ENCODE assay signal across 8 cellular contexts in genomic region chr1:151346082-151346768, GRCh38. TPM values are rescaled to one million over a fixed set of nuclear protein-coding genes. Genes with fewer than 3 reads are reported as not detected.
A peak's percentile ranks its signal among the peaks of the same experiment; 100 is the strongest.
DNase-seq lines count a peak whose midpoint lies in the region; ATAC-seq and TF ChIP-seq lines count a peak whose summit lies in the region.

No MANE protein-coding gene starts in this region.

- intact Hi-C loops in heart right ventricle (cut with DNase I) (loop anchor here in 7 of 10 donors (2.0 to 10.0 kb wide), 6 partner anchors 19 to 151 kb away; partner anchors contain the start of genes PIP5K1A (in 5 of the 7), VPS72 (in 5 of the 7), PSMB4 (in 4 of the 7) and PI4KB (in 1 of the 7)), left cardiac atrium (cut with DNase I) (loop anchor here (5.0 to 10.0 kb wide), 2 partner anchors 51 to 151 kb away; partner anchors contain the start of genes PIP5K1A (in 1 of the 2), PSMB4 (in 1 of the 2) and VPS72 (in 1 of the 2)), mammary epithelial cell (cut with micrococcal nuclease) (loop anchor here (2.0 to 5.0 kb wide), 2 partner anchors 389 to 491 kb away; partner anchors contain the start of gene C2CD4D), vagina (cut with DNase I) (no loop called here)

- H4K20me1 ChIP-seq in mammary epithelial cell (ENCODE audit: insufficient read depth, low read length) = no peaks in the 10 kb centered on the region

- TF ChIP-seq POLR2A in vagina (IDR thresholded peaks at IDR 0.05) = no peak

- BruUV-seq in mammary epithelial cell (replicated peaks; lab: Mats Ljungman, UMichigan) = TSS peak; percentile 31

- in situ Hi-C loops in mammary epithelial cell (cut with MboI; ENCODE audit: low sequenced_read_pairs in 2 of 2) = loop anchor here in 1 of 2 donors (5.0 kb wide), 1 partner anchor 39 kb away; no protein-coding TSS in a partner anchor

- peak overlapping the region; percentile 100 for H3K9ac ChIP-seq in mammary epithelial cell (ENCODE audit: insufficient read depth, low read length)

- peaks cover 0 to 8% (median 0%) of the 10 kb centered on the region in 11 donors for H3K9me3 ChIP-seq in heart right ventricle
- no peaks in the 10 kb centered on the region for H3K9me3 ChIP-seq in mammary epithelial cell (replicated peaks; ENCODE audit: insufficient read depth, low read length)
- H3K9me3 ChIP-seq in mononuclear cell (ENCODE audit: low read depth, low read length) = no peaks in the 10 kb centered on the region
- H3K9me3 ChIP-seq in vagina = no peaks in the 10 kb centered on the region

- dilution Hi-C loops in mammary epithelial cell (cut with HindIII; ENCODE audit: low sequenced_read_pairs) = no loop called here

- CTCF ChIA-PET in mammary epithelial cell (lab: Charles Lee; ENCODE audit: low non-redundant PET) = no interaction called here

- 50 to 56% methylated on average over 7 of the region's 7 CpGs for WGBS in heart right ventricle, 2 donors
- whole genome bisulfite sequencing in mammary epithelial cell (ENCODE audit: low coverage, missing lambda C conversion rate) = 45% methylated on average over 7 of the region's 7 CpGs

- ATAC-seq in heart right ventricle (no peak), left cardiac atrium (no peak)

- TF ChIP-seq CTCF in heart right ventricle (IDR thresholded peaks at IDR 0.05) (no peak), mammary epithelial cell (conservative IDR thresholded peaks at IDR 0.05 in 1 of 2, IDR thresholded peaks at IDR 0.05 in 1 of 2; ENCODE audit: extremely low read depth in 1 of 2, insufficient read depth in 1 of 2, low read depth in 1 of 2, low read length in 2 of 2) (no peak), vagina (IDR thresholded peaks at IDR 0.05) (no peak)

- H3K27me3 ChIP-seq in heart right ventricle = no peaks in the 10 kb centered on the region
- no peaks in the 10 kb centered on the region for H3K27me3 ChIP-seq in mammary epithelial cell (ENCODE audit: insufficient read depth, low read length)
- no peaks in the 10 kb centered on the region for H3K27me3 ChIP-seq in mononuclear cell (ENCODE audit: insufficient read depth, low read length)
- H3K27me3 ChIP-seq in vagina = no peaks in the 10 kb centered on the region

- peaks cover 13% of the 10 kb centered on the region for H3K79me2 ChIP-seq in mammary epithelial cell (ENCODE audit: insufficient read depth, low read length)

- H2AFZ ChIP-seq in mammary epithelial cell (ENCODE audit: low read depth, low read length) = peak overlapping the region; percentile 81

- H3K4me3 ChIP-seq in heart right ventricle = peak overlapping the region; percentile 56 to 82 (median 68)
- peak overlapping the region; percentile 60 to 93 (median 78) for H3K4me3 ChIP-seq in mammary epithelial cell (replicated peaks in 1 of 3; ENCODE audit: insufficient read depth in 1 of 3, low read depth in 2 of 3, low read length in 3 of 3)
- peak overlapping the region; percentile 77 for H3K4me3 ChIP-seq in mononuclear cell (ENCODE audit: low read length)
- H3K4me3 ChIP-seq in vagina = peak overlapping the region; percentile 65 to 73

- peak overlapping the region; percentile 77 for H3K4me2 ChIP-seq in mammary epithelial cell (ENCODE audit: insufficient read depth, low read depth, low read length)

- DNase-seq in heart right ventricle (no peak), left cardiac atrium (no peak), mammary epithelial cell (no peak), vagina (ENCODE audit: extremely low spot score in 2 of 2) (no peak), NCI-H526 (lab: John Stamatoyannopoulos, UW) (no peak), NCI-H1436 treated with DMSO at 0.1 percent for 48 hours (lab: John Stamatoyannopoulos, UW) (no peak), NCI-H146 treated with DMSO at 0.1 percent for 48 hours (lab: John Stamatoyannopoulos, UW; ENCODE audit: unreplicated experiment) (no peak)

- peaks cover 0 to 47% (median 16%) of the 10 kb centered on the region in 9 donors for H3K36me3 ChIP-seq in heart right ventricle
- peaks cover 3% of the 10 kb centered on the region for H3K36me3 ChIP-seq in mammary epithelial cell (ENCODE audit: insufficient read depth, low read length)
- H3K36me3 ChIP-seq in vagina = peaks cover 0 to 17% of the 10 kb centered on the region in 2 donors

- H3K27ac ChIP-seq in heart right ventricle (peak overlapping the region; percentile 16 to 95 (median 89)), mammary epithelial cell (ENCODE audit: insufficient read depth, low read depth, low read length) (peak overlapping the region; percentile 100), vagina (peak overlapping the region; percentile 91)

- H3K4me1 ChIP-seq in heart right ventricle (peaks cover 0 to 32% (median 13%) of the 10 kb centered on the region in 9 donors), mammary epithelial cell (ENCODE audit: insufficient read depth, low read length) (peaks cover 15% of the 10 kb centered on the region), mononuclear cell (ENCODE audit: insufficient read depth, low read length) (peaks cover 27% of the 10 kb centered on the region), vagina (peaks cover 16% of the 10 kb centered on the region)

RNA-seq across cellular contexts. Expression of gene RFX5, which starts 0.8 kb away (rescaled TPM):
- 10 to 100 TPM; 12.6 to 38.4 (median 24.0) TPM for total RNA-seq in heart right ventricle
- 1 to 10 TPM; 6.5 to 8.9 TPM for polyA plus RNA-seq in heart right ventricle
- total RNA-seq in left cardiac atrium = 10 to 100 TPM; 23.1 to 23.8 TPM
- 10 to 100 TPM; 45.5 to 45.9 TPM for total RNA-seq in mammary epithelial cell
- polyA plus RNA-seq in mammary epithelial cell = 28.5 TPM
- 33.7 TPM for polyA minus RNA-seq in mammary epithelial cell
- total RNA-seq in mononuclear cell = 45.7 TPM
- 13.0 TPM for total RNA-seq in vagina

RNA-seq across cellular contexts. Expression of gene PI4KB, which starts 19.0 kb away (rescaled TPM):
- total RNA-seq in heart right ventricle = 10 to 100 TPM; 37.1 to 52.1 (median 42.5) TPM
- 10 to 100 TPM; 17.6 to 29.0 TPM for polyA plus RNA-seq in heart right ventricle
- 10 to 100 TPM; 46.3 to 49.4 TPM for total RNA-seq in left cardiac atrium
- total RNA-seq in mammary epithelial cell = 10 to 100 TPM; 46.7 to 58.3 TPM
- polyA plus RNA-seq in mammary epithelial cell = 57.9 TPM
- polyA minus RNA-seq in mammary epithelial cell = 135 TPM
- total RNA-seq in mononuclear cell = 38.0 TPM
- total RNA-seq in vagina = 69.0 TPM

RNA-seq across cellular contexts. Expression of gene SELENBP1, which starts 26.3 kb away (rescaled TPM):
- total RNA-seq in heart right ventricle (100 to 1,000 TPM in 1 of 10 donors, 10 to 100 TPM in 9; 32.3 to 112 (median 59.7) TPM), left cardiac atrium (10 to 100 TPM; 30.6 to 82.2 TPM), mammary epithelial cell (1 to 10 TPM in 1 of 2 donors, not detected in 1; 2.8 TPM), mononuclear cell (not detected), vagina (30.9 TPM)
- polyA plus RNA-seq in heart right ventricle (10 to 100 TPM; 20.7 to 54.1 TPM), mammary epithelial cell (not detected)
- polyA minus RNA-seq in mammary epithelial cell = not detected

RNA-seq across cellular contexts. Expression of gene PSMB4, which starts 53.1 kb away (rescaled TPM):
- 100 to 1,000 TPM; 169 to 241 (median 203) TPM for total RNA-seq in heart right ventricle
- polyA plus RNA-seq in heart right ventricle = 100 to 1,000 TPM; 343 to 441 TPM
- total RNA-seq in left cardiac atrium = 100 to 1,000 TPM; 163 to 197 TPM
- 100 to 1,000 TPM; 239 to 352 TPM for total RNA-seq in mammary epithelial cell
- polyA plus RNA-seq in mammary epithelial cell = 412 TPM
- 418 TPM for polyA minus RNA-seq in mammary epithelial cell
- 148 TPM for total RNA-seq in mononuclear cell
- 292 TPM for total RNA-seq in vagina
